ENCODE assay signal across 21 cellular contexts in the genomic region with DNA sequence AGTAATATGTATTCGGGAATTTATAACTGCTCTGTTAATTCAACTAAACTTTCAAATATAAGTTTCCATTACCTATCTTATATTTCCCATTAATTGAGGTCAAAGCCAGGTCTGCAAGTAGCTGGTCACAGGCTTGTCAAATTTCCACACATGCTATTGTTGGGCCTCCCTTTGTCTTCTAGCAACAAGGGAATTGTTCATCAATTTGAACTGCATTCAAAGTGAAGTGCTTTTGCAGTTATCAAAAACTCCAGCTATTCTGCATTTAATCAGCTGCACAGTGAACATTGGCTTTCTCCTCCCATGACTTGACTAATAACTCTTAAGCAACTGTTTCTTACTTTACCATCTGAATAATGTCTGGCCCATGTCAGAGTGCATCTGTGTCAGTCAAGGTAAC.
"Had no signal": no experiment of that assay in that cellular context is flagged by ENCODE, and none has a peak within 500 bp of the region (broad histone marks: within the 10 kb centered on the region; RNA-seq: fewer than 3 reads in every experiment).

No MANE protein-coding gene starts in this region.

- H3K27me3 Mint-ChIP-seq: central memory CD8-positive, alpha-beta T cell; progenitor cell of endocrine pancreas had no signal

- H3K9me3 Mint-ChIP-seq: activated naive CD4-positive, alpha-beta T cell treated with anti-CD3 and anti-CD28 coated beads, Interleukin-2, amount 50 U/mL, for 24 hours; activated T-cell treated with anti-CD3 and anti-CD28 coated beads, Interleukin-2, amount 50 U/mL, for 72 hours; central memory CD8-positive, alpha-beta T cell; neural crest cell had no signal

- H3K36me3 Mint-ChIP-seq: activated naive CD4-positive, alpha-beta T cell treated with anti-CD3 and anti-CD28 coated beads, Interleukin-2, amount 50 U/mL, for 24 hours had no signal

- H3K4me3 ChIP-seq: ascending aorta, colonic mucosa, lung, right atrium auricular region, skin epidermis, stomach, thoracic aorta had no signal

- H3K4me1 ChIP-seq: ascending aorta, colonic mucosa, foreskin keratinocyte, right atrium auricular region had no signal

- H3K27me3 ChIP-seq: ascending aorta, colonic mucosa, foreskin keratinocyte, right atrium auricular region, stomach had no signal

- H3K27ac ChIP-seq: ascending aorta, colonic mucosa, foreskin keratinocyte, right atrium auricular region, skin epidermis, stomach, thoracic aorta had no signal

- H3K36me3 ChIP-seq: ascending aorta, colonic mucosa, right atrium auricular region, stomach, thoracic aorta had no signal

- H3K4me1 Mint-ChIP-seq: activated naive CD4-positive, alpha-beta T cell treated with anti-CD3 and anti-CD28 coated beads, Interleukin-2, amount 50 U/mL, for 24 hours; central memory CD8-positive, alpha-beta T cell had no signal

- DNase-seq: activated CD4-positive, alpha-beta T cell treated with anti-CD3 and anti-CD28 coated beads, Interleukin-2, amount 50 U/mL, for 1 hour; activated effector memory CD4-positive, alpha-beta T cell treated with anti-CD3 and anti-CD28 coated beads, Interleukin-2, amount 50 U/mL, for 16 hours; activated T-cell treated with anti-CD3 and anti-CD28 coated beads, Interleukin-2, amount 50 U/mL, for 72 hours; colonic mucosa; foreskin keratinocyte; glutamatergic neuron; islet precursor cell; midbrain; stimulated activated CD4-positive, alpha-beta T cell treated with anti-CD3 and anti-CD28 coated beads, Interleukin-2, amount 100 ng/mL, for 48 hours; stomach; T1000 had no signal

- H3K27ac Mint-ChIP-seq: activated naive CD4-positive, alpha-beta T cell treated with anti-CD3 and anti-CD28 coated beads, Interleukin-2, amount 50 U/mL, for 24 hours; activated T-cell treated with anti-CD3 and anti-CD28 coated beads, Interleukin-2, amount 50 U/mL, for 72 hours; progenitor cell of endocrine pancreas had no signal

- ATAC-seq: activated CD4-positive, CD25-positive, alpha-beta regulatory T cell treated with anti-CD3 and anti-CD28 coated beads, Interleukin-2, amount 50 U/mL, for 24 hours; activated T-cell treated with anti-CD3 and anti-CD28 coated beads, Interleukin-2, amount 50 U/mL, for 72 hours; foreskin keratinocyte had no signal

- H3K4me3 Mint-ChIP-seq: activated naive CD4-positive, alpha-beta T cell treated with anti-CD3 and anti-CD28 coated beads, Interleukin-2, amount 50 U/mL, for 24 hours; activated T-cell treated with anti-CD3 and anti-CD28 coated beads, Interleukin-2, amount 50 U/mL, for 72 hours; central memory CD8-positive, alpha-beta T cell; neural crest cell had no signal

- H3K9me3 ChIP-seq: ascending aorta, colonic mucosa, right atrium auricular region, stomach, thoracic aorta had no signal
